In the genomic region with DNA sequence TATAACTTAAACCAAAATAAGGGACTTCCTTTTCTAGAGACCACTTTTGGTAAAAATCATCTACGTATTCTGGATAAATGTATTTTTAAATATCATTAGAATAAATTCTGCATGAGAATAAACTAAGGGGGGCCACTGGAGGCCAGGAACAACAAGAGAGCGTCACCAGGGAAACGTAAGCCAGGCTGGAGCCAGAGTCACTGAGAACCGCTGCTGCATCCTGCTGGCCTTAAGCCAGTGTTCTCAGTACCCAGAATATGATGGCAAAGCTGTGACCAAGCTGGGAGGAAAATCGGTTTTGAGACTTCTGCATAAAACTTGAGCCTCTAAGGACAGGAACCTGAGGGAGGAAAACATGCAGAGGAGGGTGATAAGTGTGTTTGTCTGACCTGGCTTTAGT, we compare ENCODE assay signal across 24 cellular contexts.
A peak's percentile ranks its signal among the peaks of the same experiment; 100 is the strongest.
DNase-seq lines count a peak whose midpoint lies in the region; ATAC-seq and TF ChIP-seq lines count a peak whose summit lies in the region.
"Had no signal": no experiment of that assay in that cellular context is flagged by ENCODE, and none has a peak within 500 bp of the region (broad histone marks: within the 10 kb centered on the region; RNA-seq: fewer than 3 reads in every experiment).

No MANE protein-coding gene starts in this region.

- no peaks in the 10 kb centered on the region for H3K9me2 ChIP-seq in MM.1S (replicated peaks; ENCODE audit: insufficient read depth, low read length)

- H3K9ac ChIP-seq in MM.1S (ENCODE audit: low read length), result no peak overlapping the region

- H3K4me1 ChIP-seq in MM.1S (ENCODE audit: low read length), result no peaks in the 10 kb centered on the region
- H3K4me1 ChIP-seq: testis, vagina had no signal

- H3K27ac ChIP-seq in MM.1S (ENCODE audit: low read length), result no peak overlapping the region
- H3K27ac ChIP-seq: RWPE1, SK-N-MC, skin epidermis, testis, vagina, VCaP had no signal

- DNase-seq in NCI-H345 (lab: John Stamatoyannopoulos, UW) (peak; percentile 35), NCI-H345 treated with DMSO at 0.1 percent for 48 hours (lab: John Stamatoyannopoulos, UW; ENCODE audit: unreplicated experiment) (no peak), NCI-H748 treated with DMSO at 0.1 percent for 48 hours (lab: John Stamatoyannopoulos, UW) (peak; percentile 15), iPS-NIHi11 (ENCODE audit: low spot score) (peak; percentile 10), MM.1S (no peak)
- DNase-seq in stimulated activated naive CD4-positive, alpha-beta T cell (lab: John Stamatoyannopoulos, UW), result no peak
- DNase-seq: activated CD4-positive, alpha-beta T cell treated with anti-CD3 and anti-CD28 coated beads, Interleukin-2, amount 50 U/mL, for 1 hour; CD8-positive, alpha-beta T cell; DND-41; foreskin melanocyte; HFFc6; KG1; kidney; NCI-H446 treated with DMSO at 0.1 percent for 48 hours; stimulated activated CD4-positive, alpha-beta T cell treated with anti-CD3 and anti-CD28 coated beads, Interleukin-1b, Interleukin-23, amount 100 ng/mL, for 48 hours; testis had no signal

- no peak overlapping the region for H3K4me3 ChIP-seq in MM.1S (ENCODE audit: low read length)
- H3K4me3 ChIP-seq: lung, SK-N-MC, skin epidermis, testis, vagina had no signal

- H3K9me3 ChIP-seq in MM.1S (replicated peaks; ENCODE audit: insufficient read depth, low read length), result no peaks in the 10 kb centered on the region
- H3K9me3 ChIP-seq: testis, vagina had no signal

- ATAC-seq in HG03457 (IDR thresholded peaks at IDR 0.05; ENCODE audit: unreplicated experiment), result no peak
- ATAC-seq: CD8-positive, alpha-beta T cell; stimulated activated memory B cell treated with anti-CD40 and anti-IgM and Interleukin-4, amounts not matched to agents 10 μg/mL and 1 μg/mL and 100 μg/mL, for 72 hours had no signal

- H3K36me3 ChIP-seq in MM.1S (replicated peaks; ENCODE audit: insufficient read depth, low read length), result no peaks in the 10 kb centered on the region
- H3K36me3 ChIP-seq: vagina had no signal

- no peaks in the 10 kb centered on the region for H3K27me3 ChIP-seq in MM.1S (replicated peaks; ENCODE audit: insufficient read depth, low read length)
- H3K27me3 ChIP-seq: testis, vagina had no signal

- H4K20me1 ChIP-seq in MM.1S (ENCODE audit: insufficient read depth, low read length), result no peaks in the 10 kb centered on the region

- no peak overlapping the region for H2AFZ ChIP-seq in MM.1S (ENCODE audit: low read length)

- H3F3A ChIP-seq in MM.1S (ENCODE audit: insufficient read depth, low read length), result no peaks in the 10 kb centered on the region

- H3K4me2 ChIP-seq in MM.1S (ENCODE audit: low read depth, low read length), result no peak overlapping the region

- no peaks in the 10 kb centered on the region for H3K79me2 ChIP-seq in MM.1S (ENCODE audit: low read length)

- no peak for TF ChIP-seq CTCF in MM.1S (IDR thresholded peaks at IDR 0.05; ENCODE audit: low read length)

Comparison
In these comparisons a context has a peak if more than half of its experiments do, and no peak if none do; other contexts are left out.
1. DNase-seq: peak in NCI-H345 (single experiment), NCI-H748 treated with DMSO at 0.1 percent for 48 hours (single experiment) and iPS-NIHi11 (single experiment); none in NCI-H345 treated with DMSO at 0.1 percent for 48 hours (single experiment), MM.1S (single experiment) and stimulated activated naive CD4-positive, alpha-beta T cell (0 of 6).